8 cellular contexts compared by ENCODE assay signal in genomic region chr11:103091441-103091809, GRCh38. TPM values are rescaled to one million over a fixed set of nuclear protein-coding genes. Genes with fewer than 3 reads are reported as not detected.
DNase-seq lines count a peak whose midpoint lies in the region; ATAC-seq, FAIRE-seq and TF ChIP-seq lines count a peak whose summit lies in the region.

No MANE protein-coding gene starts in this region.

- TF ChIP-seq CTCF in C4-2B (conservative IDR thresholded peaks at IDR 0.05) (no peak), cardiac muscle cell (IDR thresholded peaks at IDR 0.05; ENCODE audit: low read depth, low read length) (no peak), parathyroid adenoma (IDR thresholded peaks at IDR 0.05) (no peak)

- H3K79me2 ChIP-seq in parathyroid adenoma = peaks cover 9% of the 10 kb centered on the region

- peak overlapping the region; percentile 61 for H3K9ac ChIP-seq in parathyroid adenoma

- H3K9me3 Mint-ChIP-seq in activated naive CD4-positive, alpha-beta T cell treated with anti-CD3 and anti-CD28 coated beads for 36 hours = no peaks in the 10 kb centered on the region

- H3K27ac Mint-ChIP-seq in activated naive CD4-positive, alpha-beta T cell treated with anti-CD3 and anti-CD28 coated beads for 36 hours = peak overlapping the region; percentile 65

- peak overlapping the region; percentile 80 for H3K4me3 Mint-ChIP-seq in activated naive CD4-positive, alpha-beta T cell treated with anti-CD3 and anti-CD28 coated beads for 36 hours

- peaks cover 2% of the 10 kb centered on the region for H3K27me3 Mint-ChIP-seq in activated naive CD4-positive, alpha-beta T cell treated with anti-CD3 and anti-CD28 coated beads for 36 hours (ENCODE audit: low read depth)

- H3K4me2 ChIP-seq in parathyroid adenoma (ENCODE audit: low read length) = peak overlapping the region; percentile 64

- peak; percentile 2 for DNase-seq in GM19239 (ENCODE audit: insufficient read length, low spot score)
- peak; percentile 9 for DNase-seq in RCC 7860 (ENCODE audit: low spot score)
- peak; percentile 52 for DNase-seq in activated naive CD4-positive, alpha-beta T cell treated with anti-CD3 and anti-CD28 coated beads for 36 hours
- peak; percentile 52 to 69 for DNase-seq in cardiac muscle cell (ENCODE audit: low read depth in 1 of 2, low spot score in 1 of 2)
- no peak for DNase-seq in retina

- H3K4me1 ChIP-seq in cardiac muscle cell (ENCODE audit: low read depth) (peaks cover 23% of the 10 kb centered on the region), parathyroid adenoma (peaks cover 3% of the 10 kb centered on the region)

- H3K4me1 Mint-ChIP-seq in activated naive CD4-positive, alpha-beta T cell treated with anti-CD3 and anti-CD28 coated beads for 36 hours (ENCODE audit: low read depth) = peaks cover 24% of the 10 kb centered on the region

- H3K4me3 ChIP-seq in cardiac muscle cell = peak overlapping the region; percentile 82
- peak overlapping the region; percentile 88 for H3K4me3 ChIP-seq in parathyroid adenoma (ENCODE audit: low read depth, low read length)

- H3K36me3 Mint-ChIP-seq in activated naive CD4-positive, alpha-beta T cell treated with anti-CD3 and anti-CD28 coated beads for 36 hours (ENCODE audit: low read depth) = peaks cover 13% of the 10 kb centered on the region

- peak; percentile 43 for ATAC-seq in HG03280 (IDR thresholded peaks at IDR 0.05; ENCODE audit: unreplicated experiment)

- no peaks in the 10 kb centered on the region for H3K36me3 ChIP-seq in cardiac muscle cell
- H3K36me3 ChIP-seq in parathyroid adenoma (ENCODE audit: control insufficient read depth, insufficient read depth, low read length) = no peaks in the 10 kb centered on the region

- FAIRE-seq in GM19239 (lab: Jason Lieb, UNC) = no peak
- FAIRE-seq in RCC 7860 (lab: Jason Lieb, UNC) = no peak

- H3K27ac ChIP-seq in C4-2B (peak overlapping the region; percentile 96), cardiac muscle cell (peak overlapping the region; percentile 94), parathyroid adenoma (peak overlapping the region; percentile 72)

- H3K27me3 ChIP-seq in cardiac muscle cell (peaks cover 32% of the 10 kb centered on the region), parathyroid adenoma (ENCODE audit: control insufficient read depth, insufficient read depth, low read length) (no peaks in the 10 kb centered on the region)

- intact Hi-C loops in activated naive CD4-positive, alpha-beta T cell treated with anti-CD3 and anti-CD28 coated beads for 36 hours (cut with micrococcal nuclease) = loop anchor here (2.0 to 10.0 kb wide), 3 partner anchors 21 to 1177 kb away; partner anchors contain the start of genes ANGPTL5 and CEP126

- H3K9me3 ChIP-seq in cardiac muscle cell (ENCODE audit: low read depth) (no peaks in the 10 kb centered on the region), parathyroid adenoma (ENCODE audit: control insufficient read depth, low read length) (no peaks in the 10 kb centered on the region)

- CTCF ChIA-PET in activated naive CD4-positive, alpha-beta T cell treated with anti-CD3 and anti-CD28 coated beads for 36 hours (lab: Charles Lee) = interaction anchor here (1.2 to 5.1 kb wide), 2 partner anchors 17 to 55 kb away, joined by 4 to 35 read pairs; partner anchors contain the start of gene DYNC2H1

- peak overlapping the region; percentile 73 for H2AFZ ChIP-seq in parathyroid adenoma

RNA-seq across cellular contexts. Expression of gene DCUN1D5, which starts 0.5 kb away (rescaled TPM):
- 10 to 100 TPM; 52.6 to 58.4 TPM for total RNA-seq in activated naive CD4-positive, alpha-beta T cell treated with anti-CD3 and anti-CD28 coated beads for 36 hours
- 113 and 182 TPM in 2 replicates for total RNA-seq in cardiac muscle cell
- 75.5 and 101 TPM in 2 replicates for polyA plus RNA-seq in cardiac muscle cell

RNA-seq across cellular contexts. Expression of gene DYNC2H1, which starts 17.8 kb away (rescaled TPM):
- total RNA-seq in activated naive CD4-positive, alpha-beta T cell treated with anti-CD3 and anti-CD28 coated beads for 36 hours = 1 to 10 TPM; 1.9 to 2.8 TPM
- 7.8 and 10.5 TPM in 2 replicates for total RNA-seq in cardiac muscle cell
- 3.4 and 9.0 TPM in 2 replicates for polyA plus RNA-seq in cardiac muscle cell
